21 cellular contexts compared by ENCODE assay signal in genomic region chr6:144443157-144443556, GRCh38.
"Had no signal": no experiment of that assay in that cellular context is flagged by ENCODE, and none has a peak within 500 bp of the region (broad histone marks: within the 10 kb centered on the region; RNA-seq: fewer than 3 reads in every experiment).

No MANE protein-coding gene starts in this region.

- DNase-seq: KBM-7, MV-4-11, NCI-H1048, NCI-H1105, NCI-H1417, NCI-H1436 treated with DMSO at 0.1 percent for 48 hours, NCI-H1694, NCI-H187 treated with DMSO at 0.1 percent for 48 hours, NCI-H2029 treated with DMSO at 0.1 percent for 48 hours, NCI-H2171, NCI-H226, NCI-H446, NCI-H510A, NCI-H524 treated with DMSO at 0.1 percent for 48 hours, NCI-H69, NCI-H774, Right ventricle myocardium superior, RPMI8226, SIG-M5 had no signal

- H3K27me3 ChIP-seq: SJSA1 had no signal

- H3K4me3 ChIP-seq: SJSA1, SK-N-MC had no signal

- H3K27ac ChIP-seq: SJSA1, SK-N-MC had no signal
